In genomic region chr7:30287625-30288024, GRCh38 we compare ENCODE assay signal across 8 cellular contexts. TPM values are rescaled to one million over a fixed set of nuclear protein-coding genes. Genes with fewer than 3 reads are reported as not detected.
A peak's percentile ranks its signal among the peaks of the same experiment; 100 is the strongest.
DNase-seq lines count a peak whose midpoint lies in the region; ATAC-seq, FAIRE-seq and TF ChIP-seq lines count a peak whose summit lies in the region.
"Not testable (repeated sequence)": the region's sequence is repeated elsewhere in the genome, so short reads cannot be mapped to it uniquely, and the experiment has no call there.

No MANE protein-coding gene starts in this region.

- not testable (repeated sequence) for H3F3A ChIP-seq in GM23338 (replicated peaks; ENCODE audit: low read depth); smooth muscle cell (ENCODE audit: low read depth)

- intact Hi-C loops in OCI-LY7 (cut with micrococcal nuclease; ENCODE audit: unreplicated experiment): loop anchor here (2.0 kb wide), 2 partner anchors 35 to 65 kb away; no protein-coding TSS in a partner anchor
- intact Hi-C loops in activated CD4-positive, alpha-beta T cell treated with anti-CD3 and anti-CD28 coated beads for 36 hours (cut with DNase I, micrococcal nuclease): loop anchor here (2.0 to 10.0 kb wide), 6 partner anchors 21 to 603 kb away; partner anchors contain the start of genes GARS1 (in 1 of the 2) and MTURN (in 1 of the 2)
- intact Hi-C loops in endothelial cell of umbilical vein (cut with micrococcal nuclease): loop anchor here (10.0 kb wide), 1 partner anchor 217 kb away; the partner anchor contains the start of gene GGCT

- not testable (repeated sequence) for DNase-seq in GM23338 (ENCODE audit: low spot score); OCI-LY7 (ENCODE audit: low spot score); activated CD4-positive, alpha-beta T cell treated with anti-CD3 and anti-CD28 coated beads for 36 hours; astrocyte of the cerebellum (ENCODE audit: low read depth); memory B cell (ENCODE audit: low spot score in 2 of 2); smooth muscle cell (lab: John Stamatoyannopoulos, UW; ENCODE audit: unreplicated experiment)
- peak; percentile 8 for DNase-seq in endothelial cell of umbilical vein (ENCODE audit: low read depth, low spot score)

- H3K36me3 Mint-ChIP-seq in GM23338 (ENCODE audit: low read depth); activated CD4-positive, alpha-beta T cell treated with anti-CD3 and anti-CD28 coated beads for 36 hours (ENCODE audit: low read depth); memory B cell: not testable (repeated sequence)

- not testable (repeated sequence) for H3K27me3 Mint-ChIP-seq in GM23338 (ENCODE audit: insufficient read depth, low read depth, poor library complexity); activated CD4-positive, alpha-beta T cell treated with anti-CD3 and anti-CD28 coated beads for 36 hours; memory B cell

- not testable (repeated sequence) for BruUV-seq in OCI-LY7 (replicated peaks; lab: Mats Ljungman, UMichigan); endothelial cell of umbilical vein (replicated peaks; lab: Mats Ljungman, UMichigan)

- H3K9me2 ChIP-seq in GM23338 (ENCODE audit: insufficient read depth); OCI-LY7 (ENCODE audit: insufficient read depth, low read length): not testable (repeated sequence)

- FAIRE-seq in endothelial cell of umbilical vein (lab: Jason Lieb, UNC): peak; percentile 35

- H3K27ac Mint-ChIP-seq in GM23338; activated CD4-positive, alpha-beta T cell treated with anti-CD3 and anti-CD28 coated beads for 36 hours; memory B cell: not testable (repeated sequence)

- not testable (repeated sequence) for H3K9me3 ChIP-seq in BLaER1 treated with 17β-estradiol and CSF1 and Interleukin-3, amounts not matched to agents 10 nM and 100 nM (replicated peaks in 1 of 11); OCI-LY7 (ENCODE audit: low read length); endothelial cell of umbilical vein (replicated peaks; ENCODE audit: control insufficient read depth, insufficient read depth, low read length); smooth muscle cell (replicated peaks; ENCODE audit: low read depth)

- not testable (repeated sequence) for H3K9me3 Mint-ChIP-seq in GM23338; activated CD4-positive, alpha-beta T cell treated with anti-CD3 and anti-CD28 coated beads for 36 hours (ENCODE audit: low read depth); memory B cell

- peak overlapping the region; percentile 57 to 100 (median 99); a peak in 20 of 22 replicates for H3K9ac ChIP-seq in BLaER1 treated with 17β-estradiol and CSF1 and Interleukin-3, amounts not matched to agents 10 nM and 100 nM
- not testable (repeated sequence) for H3K9ac ChIP-seq in endothelial cell of umbilical vein (replicated peaks; ENCODE audit: extremely low read depth, insufficient read depth, low read length)
- H3K9ac ChIP-seq in smooth muscle cell (ENCODE audit: low read depth): peak overlapping the region; percentile 1

- H3K27ac ChIP-seq in BLaER1 treated with 17β-estradiol and CSF1 and Interleukin-3, amounts not matched to agents 10 nM and 100 nM: peak overlapping the region in 7 of 11 experiments; percentile 2 to 100 (median 99); a peak in 7 of 22 replicates
- H3K27ac ChIP-seq in GM23338 (ENCODE audit: low read depth); OCI-LY7 (ENCODE audit: low read depth, low read length, poor library complexity, severe bottlenecking); endothelial cell of umbilical vein (ENCODE audit: insufficient read depth, low read depth, low read length); smooth muscle cell (ENCODE audit: low read depth): not testable (repeated sequence)

- peaks cover 67% of the 10 kb centered on the region for H3K79me2 ChIP-seq in GM23338 (replicated peaks; ENCODE audit: insufficient read depth)
- peaks cover 68% of the 10 kb centered on the region for H3K79me2 ChIP-seq in OCI-LY7 (ENCODE audit: insufficient read depth, low read depth, low read length)
- not testable (repeated sequence) for H3K79me2 ChIP-seq in endothelial cell of umbilical vein (ENCODE audit: control insufficient read depth, insufficient read depth, low read length)
- peaks cover 49% of the 10 kb centered on the region for H3K79me2 ChIP-seq in smooth muscle cell (ENCODE audit: low read depth)

- peak overlapping the region; percentile 92 to 100 (median 98); a peak in 19 of 20 replicates for H3K4me3 ChIP-seq in BLaER1 treated with 17β-estradiol and CSF1 and Interleukin-3, amounts not matched to agents 10 nM and 100 nM
- peak overlapping the region; percentile 75; the same call in 1 of the 2 replicates for H3K4me3 ChIP-seq in GM23338
- H3K4me3 ChIP-seq in OCI-LY7 (ENCODE audit: low read depth, low read length, poor library complexity, severe bottlenecking): peak overlapping the region; percentile 81
- peak overlapping the region; percentile 6 for H3K4me3 ChIP-seq in astrocyte of the cerebellum (ENCODE audit: low read depth, low read length)
- H3K4me3 ChIP-seq in endothelial cell of umbilical vein (replicated peaks in 1 of 3; ENCODE audit: insufficient read depth in 1 of 3, low read depth in 1 of 3, low read length in 3 of 3): not testable (repeated sequence)
- peak overlapping the region; percentile 75 for H3K4me3 ChIP-seq in smooth muscle cell

- not testable (repeated sequence) for H3K9me1 ChIP-seq in endothelial cell of umbilical vein (replicated peaks; ENCODE audit: control insufficient read depth, extremely low read depth, insufficient read depth, low read length)

- ATAC-seq in GM23338; activated CD4-positive, alpha-beta T cell treated with anti-CD3 and anti-CD28 coated beads for 36 hours; memory B cell (ENCODE audit: low read depth): not testable (repeated sequence)

- H3K4me1 ChIP-seq in BLaER1 treated with 17β-estradiol and CSF1 and Interleukin-3, amounts not matched to agents 10 nM and 100 nM: peaks cover 29 to 67% (median 50%) of the 10 kb centered on the region in 10 experiments
- peaks cover 40% of the 10 kb centered on the region for H3K4me1 ChIP-seq in GM23338 (ENCODE audit: insufficient read depth)
- H3K4me1 ChIP-seq in OCI-LY7 (ENCODE audit: insufficient read depth, low read length, poor library complexity, severe bottlenecking): peaks cover 41% of the 10 kb centered on the region
- peaks cover 19% of the 10 kb centered on the region for H3K4me1 ChIP-seq in endothelial cell of umbilical vein (ENCODE audit: control insufficient read depth, extremely low read depth, insufficient read depth, low read length)
- peaks cover 26% of the 10 kb centered on the region for H3K4me1 ChIP-seq in smooth muscle cell (ENCODE audit: low read depth)

- not testable (repeated sequence) for TF ChIP-seq CTCF in GM23338 (conservative IDR thresholded peaks at IDR 0.05; ENCODE audit: low read depth in 2 of 2); OCI-LY7 (conservative IDR thresholded peaks at IDR 0.05; ENCODE audit: low read length); astrocyte of the cerebellum (IDR thresholded peaks at IDR 0.05; ENCODE audit: low read depth, low read length, missing control alignments); endothelial cell of umbilical vein (IDR thresholded peaks at IDR 0.05; ENCODE audit: extremely low read depth in 1 of 2, insufficient read depth in 1 of 2, low read depth in 1 of 2, low read length in 2 of 2); smooth muscle cell (IDR thresholded peaks at IDR 0.05; ENCODE audit: borderline replicate concordance, insufficient read depth, poor library complexity, severe bottlenecking)

- not testable (repeated sequence) for H3K27me3 ChIP-seq in BLaER1 treated with 17β-estradiol and CSF1 and Interleukin-3, amounts not matched to agents 10 nM and 100 nM; GM23338 (ENCODE audit: insufficient read depth); endothelial cell of umbilical vein (ENCODE audit: control insufficient read depth in 2 of 2, insufficient read depth in 2 of 2, low read length in 2 of 2); smooth muscle cell (ENCODE audit: low read depth)

- WGBS in smooth muscle cell (ENCODE audit: low lambda C conversion rate): 66% methylated on average over 3 of the region's 3 CpGs

- dilution Hi-C loops in endothelial cell of umbilical vein (cut with MboI; ENCODE audit: extremely low pct_ligation_motif_present, low sequenced_read_pairs): not testable (repeated sequence)

- not testable (repeated sequence) for H2AFZ ChIP-seq in GM23338; OCI-LY7 (ENCODE audit: low read length); endothelial cell of umbilical vein (ENCODE audit: low read depth, low read length); smooth muscle cell (ENCODE audit: low read depth)

- peaks cover 0 to 47% (median 27%) of the 10 kb centered on the region in 11 experiments; a peak in 13 of 22 replicates for H4K20me1 ChIP-seq in BLaER1 treated with 17β-estradiol and CSF1 and Interleukin-3, amounts not matched to agents 10 nM and 100 nM
- H4K20me1 ChIP-seq in GM23338 (replicated peaks; ENCODE audit: insufficient read depth) (peaks cover 14% of the 10 kb centered on the region), OCI-LY7 (ENCODE audit: insufficient read depth, low read length) (peaks cover 19% of the 10 kb centered on the region), smooth muscle cell (ENCODE audit: low read depth) (peaks cover 21% of the 10 kb centered on the region)
- not testable (repeated sequence) for H4K20me1 ChIP-seq in endothelial cell of umbilical vein (replicated peaks; ENCODE audit: control insufficient read depth, extremely low read depth, insufficient read depth, low read length)

- peak overlapping the region; percentile 62 to 96 (median 87) for H3K4me2 ChIP-seq in BLaER1 treated with 17β-estradiol and CSF1 and Interleukin-3, amounts not matched to agents 10 nM and 100 nM
- peak overlapping the region; percentile 81 for H3K4me2 ChIP-seq in GM23338
- peak overlapping the region; percentile 82 for H3K4me2 ChIP-seq in OCI-LY7 (ENCODE audit: low read length)
- not testable (repeated sequence) for H3K4me2 ChIP-seq in endothelial cell of umbilical vein (ENCODE audit: insufficient read depth, low read length)
- H3K4me2 ChIP-seq in smooth muscle cell: peak overlapping the region; percentile 19

- POLR2A ChIA-PET in OCI-LY7 (lab: Charles Lee): interaction anchor here (0.7 kb wide), 1 partner anchor 19 kb away, joined by 3 read pairs; no protein-coding TSS in a partner anchor
- POLR2A ChIA-PET in activated CD4-positive, alpha-beta T cell treated with anti-CD3 and anti-CD28 coated beads for 36 hours (lab: Charles Lee): interaction anchor here (0.6 to 0.7 kb wide), 2 partner anchors 35 to 48 kb away, joined by 3 to 4 read pairs; no protein-coding TSS in a partner anchor
- POLR2A ChIA-PET in endothelial cell of umbilical vein (lab: Charles Lee): not testable (repeated sequence)

- in situ Hi-C loops in astrocyte of the cerebellum (cut with HindIII; ENCODE audit: low sequenced_read_pairs): not testable (repeated sequence)

- CTCF ChIA-PET in OCI-LY7 (lab: Charles Lee; ENCODE audit: unreplicated experiment); activated CD4-positive, alpha-beta T cell treated with anti-CD3 and anti-CD28 coated beads for 36 hours (lab: Charles Lee): not testable (repeated sequence)
- CTCF ChIA-PET in endothelial cell of umbilical vein (lab: Charles Lee): interaction anchor here (1.2 to 1.3 kb wide), 2 partner anchors 12 to 124 kb away, joined by 4 to 5 read pairs; no protein-coding TSS in a partner anchor

- not testable (repeated sequence) for TF ChIP-seq POLR2A in endothelial cell of umbilical vein (IDR thresholded peaks at IDR 0.05; ENCODE audit: low read depth, low read length)

- H3K4me3 Mint-ChIP-seq in GM23338 (peak overlapping the region; percentile 57), memory B cell (peak overlapping the region; percentile 54)
- H3K4me3 Mint-ChIP-seq in activated CD4-positive, alpha-beta T cell treated with anti-CD3 and anti-CD28 coated beads for 36 hours: peak overlapping the region; percentile 5

- H3K36me3 ChIP-seq in BLaER1 treated with 17β-estradiol and CSF1 and Interleukin-3, amounts not matched to agents 10 nM and 100 nM; GM23338 (ENCODE audit: insufficient read depth); OCI-LY7 (ENCODE audit: insufficient read depth, low read length); endothelial cell of umbilical vein (ENCODE audit: control insufficient read depth in 2 of 2, extremely low read depth in 1 of 2, insufficient read depth in 2 of 2, low read length in 2 of 2); smooth muscle cell (ENCODE audit: low read depth): not testable (repeated sequence)

- H3K4me1 Mint-ChIP-seq in GM23338: peaks cover 49% of the 10 kb centered on the region
- H3K4me1 Mint-ChIP-seq in activated CD4-positive, alpha-beta T cell treated with anti-CD3 and anti-CD28 coated beads for 36 hours: peaks cover 58% of the 10 kb centered on the region
- peaks cover 30% of the 10 kb centered on the region for H3K4me1 Mint-ChIP-seq in memory B cell

RNA-seq across cellular contexts. Expression of gene ZNRF2, which starts 3.2 kb away (rescaled TPM):
- total RNA-seq in GM23338 (2014; rRNA removed; shearing (Covaris generic)): 27.0 and 34.7 TPM in 2 replicates
- polyA plus RNA-seq in GM23338 (2016; fragmentation: Nextera tagmentation; extraction: Ambion mirVana) (6.0 TPM in 2 replicates), endothelial cell of umbilical vein (0.96 and 1.4 TPM in 2 replicates), smooth muscle cell (2.1 and 7.4 TPM in 2 replicates)
- 18.0 and 24.7 TPM in 2 replicates for total RNA-seq in OCI-LY7 (2014; rRNA removed; shearing (Covaris generic))
- total RNA-seq in OCI-LY7 (2022) (21.2 and 25.7 TPM in 2 replicates), endothelial cell of umbilical vein (5.7 and 5.9 TPM in 2 replicates), smooth muscle cell (12.7 and 13.5 TPM in 2 replicates)
- total RNA-seq in activated CD4-positive, alpha-beta T cell treated with anti-CD3 and anti-CD28 coated beads for 36 hours: 1 to 10 TPM; 8.1 to 8.8 TPM
- polyA plus RNA-seq in endothelial cell of umbilical vein (2011; cell fraction: cytosol; rRNA removed): 1.3 and 1.5 TPM in 2 replicates
- polyA plus RNA-seq in endothelial cell of umbilical vein (2011; cell fraction: nucleus; rRNA removed): 1.9 and 2.7 TPM in 2 replicates
- polyA plus RNA-seq in endothelial cell of umbilical vein (2012): 1.3 and 2.3 TPM in 2 replicates
- polyA minus RNA-seq in endothelial cell of umbilical vein: 1.3 TPM in 2 replicates
- 12.8 TPM for polyA minus RNA-seq in endothelial cell of umbilical vein (2011; cell fraction: cytosol; rRNA and poly(A)+ RNA removed)
- 7.1 and 10.0 TPM in 2 replicates for polyA minus RNA-seq in endothelial cell of umbilical vein (2011; cell fraction: nucleus; rRNA and poly(A)+ RNA removed)

Comparison
In these comparisons a context has a peak if more than half of its experiments do, and no peak if none do; other contexts are left out.
1. H3K4me3 Mint-ChIP-seq: peak in every context shown above with its lines; median percentile 57 in GM23338; 54 in memory B cell; 5 in activated CD4-positive, alpha-beta T cell treated with anti-CD3 and anti-CD28 coated beads for 36 hours.